In genomic region chr14:99687284-99688209, GRCh38 we compare ENCODE assay signal across 1 cellular context.
TF ChIP-seq lines count a peak whose summit lies in the region.

No MANE protein-coding gene starts in this region.

TF ChIP-seq in GM12878, 131 proteins besides CTCF, POLR2A, EP300 and RAD21:
- TF ChIP-seq IKZF2 (IDR thresholded peaks at IDR 0.05) (no peak), IKZF1 (conservative IDR thresholded peaks at IDR 0.05) (no peak), ZBED1 (IDR thresholded peaks at IDR 0.05; ENCODE audit: borderline replicate concordance) (no peak), FOS (IDR thresholded peaks at IDR 0.05; ENCODE audit: borderline replicate concordance, extremely low read depth, insufficient read length) (no peak), HSF1 (IDR thresholded peaks at IDR 0.05; ENCODE audit: low read depth, low read length) (no peak), SIX5 (IDR thresholded peaks at IDR 0.05; ENCODE audit: low read depth, low read length, severe bottlenecking) (no peak), E2F8 (IDR thresholded peaks at IDR 0.05; ENCODE audit: low read depth, partially characterized antibody) (no peak), BRCA1 (IDR thresholded peaks at IDR 0.05; ENCODE audit: low read depth, low read length) (no peak), ZNF24 (IDR thresholded peaks at IDR 0.05) (no peak), HCFC1 (IDR thresholded peaks at IDR 0.05; ENCODE audit: low read length) (no peak), PBX3 (IDR thresholded peaks at IDR 0.05; ENCODE audit: insufficient replicate concordance, low read depth, low read length) (no peak), EZH2 (IDR thresholded peaks at IDR 0.05; ENCODE audit: borderline replicate concordance, control insufficient read depth, low read depth, low read length) (no peak), RB1 (IDR thresholded peaks at IDR 0.05; ENCODE audit: borderline replicate concordance) (no peak)
TF ChIP-seq in GM12878: peak in this region for 0.
